ENCODE assay signal across 35 cellular contexts in the genomic region with DNA sequence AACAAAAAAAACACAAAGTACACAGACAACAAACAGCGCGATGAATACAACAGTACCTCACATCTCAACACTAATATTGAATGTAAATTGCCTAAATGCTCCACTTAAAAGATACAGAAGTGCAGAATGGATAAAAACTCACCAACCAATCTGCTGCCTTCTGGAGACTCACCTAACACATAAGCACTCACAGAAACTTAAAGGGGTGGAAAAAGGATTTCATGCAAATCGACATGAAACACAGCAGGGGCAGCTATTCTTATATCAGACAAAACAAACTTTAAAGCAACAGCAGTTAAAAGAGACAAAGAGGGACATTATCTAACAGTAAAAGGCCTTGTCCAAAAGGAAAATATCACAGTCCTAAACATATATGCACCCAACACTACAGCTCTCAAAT.
"Had no signal": no experiment of that assay in that cellular context is flagged by ENCODE, and none has a peak within 500 bp of the region (broad histone marks: within the 10 kb centered on the region; RNA-seq: fewer than 3 reads in every experiment).

No MANE protein-coding gene starts in this region.

- H3K9me3 ChIP-seq: adrenal gland, colonic mucosa, mucosa of descending colon, thyroid gland, upper lobe of left lung, vagina had no signal

- H3K4me1 Mint-ChIP-seq: brain; stimulated activated memory B cell treated with anti-CD40 and anti-IgM and Interleukin-4, amounts not matched to agents 10 μg/mL and 1 μg/mL and 100 μg/mL, for 72 hours; stimulated activated naive CD8-positive, alpha-beta T cell treated with anti-CD3 and anti-CD28 coated beads, Interleukin-15, amount 100 ng/mL, for 72 hours had no signal

- H3K27me3 Mint-ChIP-seq: activated CD4-positive, alpha-beta memory T cell treated with anti-CD3 and anti-CD28 coated beads for 36 hours; activated CD4-positive, alpha-beta T cell treated with anti-CD3 and anti-CD28 coated beads, Interleukin-2, amount 10 ng/mL, durations not matched to agents 24 days and 14 days; activated naive CD8-positive, alpha-beta T cell treated with anti-CD3 and anti-CD28 coated beads for 36 hours; brain; natural killer cell treated with Interleukin-12 subunit alpha and Interleukin-12 subunit beta and Interleukin-15 and Interleukin-18, amount 100 ng/mL, for 72 hours; stimulated activated memory B cell treated with anti-CD40 and anti-IgM and Interleukin-4, amounts not matched to agents 10 μg/mL and 1 μg/mL and 100 μg/mL, for 72 hours; stimulated activated naive CD8-positive, alpha-beta T cell treated with anti-CD3 and anti-CD28 coated beads, Interleukin-15, amount 100 ng/mL, for 72 hours had no signal

- H3K27ac Mint-ChIP-seq: activated CD4-positive, alpha-beta memory T cell treated with anti-CD3 and anti-CD28 coated beads for 36 hours; activated CD4-positive, alpha-beta T cell treated with anti-CD3 and anti-CD28 coated beads, Interleukin-2, amount 10 ng/mL, durations not matched to agents 24 days and 14 days; activated naive CD4-positive, alpha-beta T cell treated with anti-CD3 and anti-CD28 coated beads for 36 hours; activated naive CD8-positive, alpha-beta T cell treated with anti-CD3 and anti-CD28 coated beads for 36 hours; activated T-helper 1 cell treated with anti-CD3 and anti-CD28 coated beads, Interleukin-12 subunit alpha, Interleukin-12 subunit beta, Interleukin-2, Interleukin-4 antibody, amounts not matched to agents 30 ng/mL and 10 ng/mL and 1 ng/mL, durations not matched to agents 14 hours and 24 hours and 36 hours; brain; natural killer cell treated with Interleukin-12 subunit alpha and Interleukin-12 subunit beta and Interleukin-15 and Interleukin-18, amount 100 ng/mL, for 72 hours; stimulated activated memory B cell treated with anti-CD40 and anti-IgM and Interleukin-4, amounts not matched to agents 10 μg/mL and 1 μg/mL and 100 μg/mL, for 72 hours had no signal

- H3K4me3 Mint-ChIP-seq: activated CD4-positive, alpha-beta memory T cell treated with anti-CD3 and anti-CD28 coated beads for 36 hours; activated CD4-positive, alpha-beta T cell treated with anti-CD3 and anti-CD28 coated beads, Interleukin-2, amount 10 ng/mL, durations not matched to agents 24 days and 14 days; activated naive CD4-positive, alpha-beta T cell treated with anti-CD3 and anti-CD28 coated beads for 36 hours; activated naive CD8-positive, alpha-beta T cell treated with anti-CD3 and anti-CD28 coated beads for 36 hours; activated T-helper 1 cell treated with anti-CD3 and anti-CD28 coated beads, Interleukin-12 subunit alpha, Interleukin-12 subunit beta, Interleukin-2, Interleukin-4 antibody, amounts not matched to agents 30 ng/mL and 10 ng/mL and 1 ng/mL, durations not matched to agents 14 hours and 24 hours and 36 hours; brain; natural killer cell treated with Interleukin-12 subunit alpha and Interleukin-12 subunit beta and Interleukin-15 and Interleukin-18, amount 100 ng/mL, for 72 hours; stimulated activated memory B cell treated with anti-CD40 and anti-IgM and Interleukin-4, amounts not matched to agents 10 μg/mL and 1 μg/mL and 100 μg/mL, for 72 hours; stimulated activated naive CD8-positive, alpha-beta T cell treated with anti-CD3 and anti-CD28 coated beads, Interleukin-15, amount 100 ng/mL, for 72 hours had no signal

- H3K79me2 ChIP-seq: hepatocyte had no signal

- H2AFZ ChIP-seq: hepatocyte had no signal

- DNase-seq: activated CD4-positive, alpha-beta memory T cell treated with anti-CD3 and anti-CD28 coated beads for 36 hours; activated CD4-positive, alpha-beta T cell treated with anti-CD3 and anti-CD28 coated beads, Interleukin-2, amount 10 ng/mL, durations not matched to agents 24 days and 14 days; activated CD8-positive, alpha-beta memory T cell treated with anti-CD3 and anti-CD28 coated beads, Interleukin-2, amount 50 U/mL, for 4 hours; activated effector memory CD4-positive, alpha-beta T cell treated with anti-CD3 and anti-CD28 coated beads, Interleukin-2, amount 50 U/mL, for 16 hours; activated naive CD4-positive, alpha-beta T cell treated with anti-CD3 and anti-CD28 coated beads for 36 hours; activated naive CD8-positive, alpha-beta T cell treated with anti-CD3 and anti-CD28 coated beads for 36 hours; activated T-cell treated with anti-CD3 and anti-CD28 coated beads, Interleukin-2, amount 50 U/mL, for 1 hour; adrenal gland; aorta; cerebellar nuclear complex; colonic mucosa; effector CD8-positive, alpha-beta T cell; islet precursor cell; left ventricle myocardium inferior; mesendoderm; mucosa of descending colon; stimulated activated CD4-positive, alpha-beta T cell treated with anti-CD3 and anti-CD28 coated beads, Interleukin-1b, Interleukin-23, amount 100 ng/mL, for 48 hours; stimulated activated CD4-positive, alpha-beta T cell treated with anti-CD3 and anti-CD28 coated beads, Interleukin-4, amount 100 ng/mL, for 4 hours; stimulated activated CD8-positive, alpha-beta memory T cell treated with anti-CD3 and anti-CD28 coated beads, Interleukin-4, amount 100 ng/mL, for 48 hours; stimulated activated naive CD8-positive, alpha-beta T cell treated with anti-CD3 and anti-CD28 coated beads, Interleukin-15, amount 100 ng/mL, for 72 hours; substantia nigra; thyroid gland; upper lobe of left lung; WERI-Rb-1 had no signal

- H3K36me3 ChIP-seq: adrenal gland, cardiac muscle cell, colonic mucosa, right atrium auricular region, thyroid gland, upper lobe of left lung, vagina, WERI-Rb-1 had no signal

- H3K27me3 ChIP-seq: adrenal gland, cardiac muscle cell, colonic mucosa, hepatocyte, right atrium auricular region, thyroid gland, upper lobe of left lung, vagina had no signal

- H3K4me3 ChIP-seq: adrenal gland, cardiac muscle cell, colonic mucosa, hepatocyte, left ventricle myocardium inferior, lung, mucosa of descending colon, right atrium auricular region, smooth muscle cell, thyroid gland, upper lobe of left lung, vagina had no signal

- H3K27ac ChIP-seq: adrenal gland, cardiac muscle cell, colonic mucosa, hepatocyte, left ventricle myocardium inferior, right atrium auricular region, thyroid gland, upper lobe of left lung, vagina, WERI-Rb-1 had no signal

- H3K4me1 ChIP-seq: adrenal gland, colonic mucosa, left ventricle myocardium inferior, right atrium auricular region, thyroid gland, upper lobe of left lung, vagina had no signal

- ATAC-seq: activated CD4-positive, CD25-positive, alpha-beta regulatory T cell treated with anti-CD3 and anti-CD28 coated beads, Interleukin-2, amount 50 U/mL, for 24 hours; mucosa of descending colon; natural killer cell treated with Interleukin-12 subunit alpha and Interleukin-12 subunit beta and Interleukin-15 and Interleukin-18, amount 100 ng/mL, for 72 hours; stimulated activated memory B cell treated with anti-CD40 and anti-IgM and Interleukin-4, amounts not matched to agents 10 μg/mL and 1 μg/mL and 100 μg/mL, for 72 hours; stimulated activated naive CD8-positive, alpha-beta T cell treated with anti-CD3 and anti-CD28 coated beads, Interleukin-15, amount 100 ng/mL, for 72 hours had no signal

- H3K4me2 ChIP-seq: hepatocyte, smooth muscle cell had no signal
